In the genomic region with DNA sequence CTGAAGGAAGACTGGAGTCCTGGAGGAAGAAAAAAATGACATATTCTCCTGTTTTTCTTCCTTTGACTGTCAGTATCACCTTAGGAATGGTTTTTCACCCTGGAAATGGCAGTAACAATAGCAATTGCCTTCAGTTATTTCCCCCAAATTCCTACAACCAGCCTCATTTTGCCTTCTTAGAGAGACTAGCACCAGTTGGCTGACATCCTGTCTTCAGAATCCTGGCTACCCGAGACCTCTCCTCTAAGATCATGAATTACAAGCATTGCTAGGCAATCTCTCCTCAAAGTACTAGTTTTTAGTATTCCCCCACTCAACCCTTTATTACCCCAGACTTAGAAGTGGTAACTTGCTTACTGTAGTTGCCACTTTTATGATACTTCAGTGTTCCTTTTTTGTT, we compare ENCODE assay signal across 29 cellular contexts. TPM values are rescaled to one million over a fixed set of nuclear protein-coding genes. Genes with fewer than 3 reads are reported as not detected.
"Had no signal": no experiment of that assay in that cellular context is flagged by ENCODE, and none has a peak within 500 bp of the region (broad histone marks: within the 10 kb centered on the region; RNA-seq: fewer than 3 reads in every experiment).

No MANE protein-coding gene starts in this region.

- H3K9me3 Mint-ChIP-seq: nephron had no signal

- H3K36me3 Mint-ChIP-seq: memory B cell; naive B cell; stimulated activated naive B cell treated with anti-CD40 and anti-IgM and Interleukin-4, amounts not matched to agents 10 μg/mL and 1 μg/mL and 100 μg/mL, for 72 hours had no signal

- H3K4me3 Mint-ChIP-seq: memory B cell; naive B cell; nephron; stimulated activated naive B cell treated with anti-CD40 and anti-IgM and Interleukin-4, amounts not matched to agents 10 μg/mL and 1 μg/mL and 100 μg/mL, for 72 hours; stimulated activated naive CD8-positive, alpha-beta T cell treated with anti-CD3 and anti-CD28 coated beads, Interleukin-15, amount 100 ng/mL, for 72 hours had no signal

- H3K27me3 ChIP-seq: esophagus squamous epithelium, gastroesophageal sphincter, neutrophil, right lobe of liver, spleen, testis, tibial nerve, upper lobe of right lung, vagina had no signal

- DNase-seq: cortex of kidney; dorsolateral prefrontal cortex; effector CD8-positive, alpha-beta T cell; esophagus squamous epithelium; foreskin fibroblast; lower lobe of right lung; midbrain; naive B cell; psoas muscle; retina; right lobe of liver; spleen; stimulated activated CD4-positive, alpha-beta T cell treated with anti-CD3 and anti-CD28 coated beads, Interleukin-15, amount 100 ng/mL, for 24 hours; stimulated activated CD4-positive, alpha-beta T cell treated with anti-CD3 and anti-CD28 coated beads, Interleukin-1b, Interleukin-23, amount 100 ng/mL, for 48 hours; stimulated activated CD4-positive, alpha-beta T cell treated with anti-CD3 and anti-CD28 coated beads, Interleukin-4, amount 100 ng/mL, for 4 hours; stimulated activated naive B cell treated with anti-CD40 and anti-IgM and Interleukin-4, amounts not matched to agents 10 μg/mL and 1 μg/mL and 100 μg/mL, for 72 hours; stimulated activated naive CD8-positive, alpha-beta T cell treated with anti-CD3 and anti-CD28 coated beads, Interleukin-15, amount 100 ng/mL, for 72 hours; testis; upper lobe of right lung had no signal

- ATAC-seq: gastroesophageal sphincter; left lobe of liver; psoas muscle; right lobe of liver; stimulated activated naive B cell treated with anti-CD40 and anti-IgM and Interleukin-4, amounts not matched to agents 10 μg/mL and 1 μg/mL and 100 μg/mL, for 72 hours; stimulated activated naive CD8-positive, alpha-beta T cell treated with anti-CD3 and anti-CD28 coated beads, Interleukin-15, amount 100 ng/mL, for 72 hours; upper lobe of right lung had no signal

- H3K36me3 ChIP-seq: esophagus squamous epithelium, gastroesophageal sphincter, lower lobe of right lung, neutrophil, right lobe of liver, spleen, tibial nerve, upper lobe of right lung, vagina had no signal

- H3K4me3 ChIP-seq: dorsolateral prefrontal cortex, esophagus squamous epithelium, gastroesophageal sphincter, lower lobe of right lung, psoas muscle, right lobe of liver, spleen, testis, tibial nerve, upper lobe of right lung, vagina had no signal

- H3K4me1 ChIP-seq: esophagus squamous epithelium, gastroesophageal sphincter, lower lobe of right lung, psoas muscle, right lobe of liver, spleen, testis, tibial nerve, upper lobe of right lung, vagina had no signal

- H3K27me3 Mint-ChIP-seq: memory B cell; naive B cell; stimulated activated naive B cell treated with anti-CD40 and anti-IgM and Interleukin-4, amounts not matched to agents 10 μg/mL and 1 μg/mL and 100 μg/mL, for 72 hours; stimulated activated naive CD8-positive, alpha-beta T cell treated with anti-CD3 and anti-CD28 coated beads, Interleukin-15, amount 100 ng/mL, for 72 hours had no signal

- H3K4me1 Mint-ChIP-seq: memory B cell; naive B cell; nephron; stimulated activated naive B cell treated with anti-CD40 and anti-IgM and Interleukin-4, amounts not matched to agents 10 μg/mL and 1 μg/mL and 100 μg/mL, for 72 hours; stimulated activated naive CD8-positive, alpha-beta T cell treated with anti-CD3 and anti-CD28 coated beads, Interleukin-15, amount 100 ng/mL, for 72 hours had no signal

- H3K9me3 ChIP-seq: esophagus squamous epithelium, gastroesophageal sphincter, lower lobe of right lung, neutrophil, psoas muscle, right lobe of liver, spleen, testis, tibial nerve, upper lobe of right lung, vagina had no signal

- H3K27ac Mint-ChIP-seq: memory B cell; naive B cell; nephron; stimulated activated naive B cell treated with anti-CD40 and anti-IgM and Interleukin-4, amounts not matched to agents 10 μg/mL and 1 μg/mL and 100 μg/mL, for 72 hours; stimulated activated naive CD8-positive, alpha-beta T cell treated with anti-CD3 and anti-CD28 coated beads, Interleukin-15, amount 100 ng/mL, for 72 hours had no signal

- H3K27ac ChIP-seq: dorsolateral prefrontal cortex, esophagus squamous epithelium, gastroesophageal sphincter, lower lobe of right lung, neutrophil, psoas muscle, right lobe of liver, spleen, testis, tibial nerve, upper lobe of right lung, vagina had no signal

RNA-seq across cellular contexts. Expression of a gene that starts 53.4 kb away (rescaled TPM):
- total RNA-seq: epithelial cell of proximal tubule, esophagus squamous epithelium, gastroesophageal sphincter, left lobe of liver, lower lobe of right lung, osteoblast, psoas muscle, right lobe of liver, spleen, subcutaneous adipose tissue, testis, tibial nerve, upper lobe of right lung, vagina had no signal
